ENCODE assay signal across 8 cellular contexts in the genomic region with DNA sequence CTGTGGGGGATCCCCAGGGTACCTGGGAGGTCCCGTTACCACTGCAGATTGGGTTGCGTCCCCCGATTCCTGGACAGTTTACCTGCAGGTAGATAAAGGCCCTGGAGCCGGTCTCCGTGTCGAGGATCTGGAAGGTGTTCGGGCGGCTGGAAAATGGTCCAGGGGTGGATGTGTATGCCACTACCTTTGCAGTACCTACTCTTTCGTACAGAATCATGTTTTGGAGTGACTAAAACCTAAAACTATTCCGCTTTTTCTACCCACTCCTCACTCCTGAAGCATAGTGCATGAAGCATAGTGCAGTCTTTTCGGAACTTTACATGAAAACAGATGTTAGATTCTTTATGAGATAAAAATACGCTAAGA. TPM values are rescaled to one million over a fixed set of nuclear protein-coding genes. Genes with fewer than 3 reads are reported as not detected.
DNase-seq lines count a peak whose midpoint lies in the region; ATAC-seq and TF ChIP-seq lines count a peak whose summit lies in the region.

No MANE protein-coding gene starts in this region.

- H3K4me1 ChIP-seq in thymus (ENCODE audit: control insufficient read depth, insufficient read depth, low read length): peaks cover 3% of the 10 kb centered on the region

- under 1% methylated on average over 12 of the region's 12 CpGs for WGBS in thymus

- no peak for DNase-seq in AG09309 (ENCODE audit: low read depth)
- DNase-seq in astrocyte of the spinal cord (ENCODE audit: low read depth, low spot score): no peak
- DNase-seq in left colon: no peak
- DNase-seq in SKM-1 treated with dmso at 0.1 percent for 144 hours (lab: John Stamatoyannopoulos, UW; ENCODE audit: unreplicated experiment): no peak

- H3K36me3 ChIP-seq in thymus (ENCODE audit: control insufficient read depth, insufficient read depth): no peaks in the 10 kb centered on the region

- H3K27me3 ChIP-seq in thymus (ENCODE audit: control insufficient read depth, insufficient read depth): no peaks in the 10 kb centered on the region

- ATAC-seq in HG03039 (IDR thresholded peaks at IDR 0.05; ENCODE audit: unreplicated experiment): peak; percentile 0
- ATAC-seq in left colon: peak; percentile 32
- no peak for ATAC-seq in GM19328 (IDR thresholded peaks at IDR 0.05; ENCODE audit: unreplicated experiment)
- no peak for ATAC-seq in GM21737 (IDR thresholded peaks at IDR 0.05; ENCODE audit: unreplicated experiment)

- H3K4me3 ChIP-seq in AG09309 (ENCODE audit: control insufficient read depth, low read depth, low read length): peak overlapping the region; percentile 80
- H3K4me3 ChIP-seq in astrocyte of the spinal cord (ENCODE audit: low read depth, low read length): peak overlapping the region; percentile 86
- H3K4me3 ChIP-seq in thymus (ENCODE audit: low read length): peak overlapping the region; percentile 72

- H3K27ac ChIP-seq in thymus (ENCODE audit: low read depth): peak overlapping the region; percentile 90

- TF ChIP-seq CTCF in AG09309 (IDR thresholded peaks at IDR 0.05; ENCODE audit: control insufficient read depth, insufficient read depth, low read depth, low read length, missing control alignments) (no peak), astrocyte of the spinal cord (IDR thresholded peaks at IDR 0.05; ENCODE audit: low read depth, low read length) (no peak)

- intact Hi-C loops in left colon (cut with DNase I, micrococcal nuclease): no loop called here

- no peaks in the 10 kb centered on the region for H3K9me3 ChIP-seq in thymus (ENCODE audit: control insufficient read depth)

- in situ Hi-C loops in astrocyte of the spinal cord (cut with HindIII; ENCODE audit: low sequenced_read_pairs): no loop called here

RNA-seq across cellular contexts. Expression of gene WDR75, which starts 0.4 kb away (rescaled TPM):
- 10 to 100 TPM; 18.0 to 19.7 TPM for total RNA-seq in left colon
- 40.7 TPM for polyA plus RNA-seq in thymus

Comparison
In these comparisons a context has a peak if more than half of its experiments do, and no peak if none do; other contexts are left out.
1. ATAC-seq: peak in HG03039 (single experiment) and left colon (single experiment); none in GM19328 (single experiment) and GM21737 (single experiment).
2. Peak in every context shown above with its lines, with median percentiles within 50 percentile points of each other: H3K4me3 ChIP-seq.